In genomic region chr13:74136089-74136658, GRCh38 we compare ENCODE assay signal across 8 cellular contexts. TPM values are rescaled to one million over a fixed set of nuclear protein-coding genes. Genes with fewer than 3 reads are reported as not detected.
A peak's percentile ranks its signal among the peaks of the same experiment; 100 is the strongest.
DNase-seq lines count a peak whose midpoint lies in the region; ATAC-seq and TF ChIP-seq lines count a peak whose summit lies in the region.

No MANE protein-coding gene starts in this region.

- peak overlapping the region; percentile 98 for H3K9ac ChIP-seq in SK-N-SH

- intact Hi-C loops in natural killer cell (cut with micrococcal nuclease), result no loop called here

- H3K9me3 Mint-ChIP-seq in natural killer cell, result no peaks in the 10 kb centered on the region
- H3K9me3 Mint-ChIP-seq in natural killer cell treated with Interleukin-12 subunit alpha and Interleukin-12 subunit beta and Interleukin-15 and Interleukin-18, amount 100 ng/mL, for 72 hours, result no peaks in the 10 kb centered on the region

- H3K4me2 ChIP-seq in SK-N-SH, result peak overlapping the region; percentile 92

- H3K4me1 Mint-ChIP-seq in natural killer cell, result peaks cover 21 to 26% of the 10 kb centered on the region in 2 donors
- peaks cover 24 to 25% of the 10 kb centered on the region in 2 donors for H3K4me1 Mint-ChIP-seq in natural killer cell treated with Interleukin-12 subunit alpha and Interleukin-12 subunit beta and Interleukin-15 and Interleukin-18, amount 100 ng/mL, for 72 hours (ENCODE audit: low read depth in 2 of 2)

- no peaks in the 10 kb centered on the region for H3K9me3 ChIP-seq in SK-N-SH

- H4K20me1 ChIP-seq in SK-N-SH (ENCODE audit: insufficient read depth), result no peaks in the 10 kb centered on the region

- TF ChIP-seq EP300 in SK-N-SH (IDR thresholded peaks at IDR 0.05; ENCODE audit: borderline replicate concordance in 1 of 2, low read depth in 1 of 2, low read length in 1 of 2), result no peak

- H3K27me3 ChIP-seq in SK-N-SH (ENCODE audit: insufficient read depth), result no peaks in the 10 kb centered on the region
- no peaks in the 10 kb centered on the region for H3K27me3 ChIP-seq in layer of hippocampus (ENCODE audit: control insufficient read depth, insufficient read depth, low read length)

- peaks cover 26% of the 10 kb centered on the region for H3K79me2 ChIP-seq in SK-N-SH (ENCODE audit: insufficient read depth)

- peaks cover 17% of the 10 kb centered on the region for H3F3A ChIP-seq in SK-N-SH (replicated peaks; ENCODE audit: insufficient read depth)

- H3K36me3 Mint-ChIP-seq in natural killer cell, result peaks cover 6% of the 10 kb centered on the region
- no peaks in the 10 kb centered on the region for H3K36me3 Mint-ChIP-seq in natural killer cell treated with Interleukin-12 subunit alpha and Interleukin-12 subunit beta and Interleukin-15 and Interleukin-18, amount 100 ng/mL, for 72 hours

- H3K36me3 ChIP-seq in SK-N-SH (replicated peaks in 1 of 2; ENCODE audit: control insufficient read depth in 1 of 2, insufficient read depth in 2 of 2, low read length in 1 of 2), result no peaks in the 10 kb centered on the region

- H3K27ac ChIP-seq in SK-N-SH (ENCODE audit: low read depth in 2 of 2, low read length in 1 of 2) (peak overlapping the region; percentile 92 to 98), layer of hippocampus (ENCODE audit: low read depth, low read length) (peak overlapping the region; percentile 72)

- H3K4me3 ChIP-seq in SK-N-SH (ENCODE audit: low read depth in 2 of 2, low read length in 1 of 2), result peak overlapping the region; percentile 84 to 88

- no peak for ATAC-seq in natural killer cell
- ATAC-seq in natural killer cell treated with Interleukin-12 subunit alpha and Interleukin-12 subunit beta and Interleukin-15 and Interleukin-18, amount 100 ng/mL, for 72 hours, result no peak

- no peak overlapping the region for H3K4me3 Mint-ChIP-seq in natural killer cell
- no peak overlapping the region for H3K4me3 Mint-ChIP-seq in natural killer cell treated with Interleukin-12 subunit alpha and Interleukin-12 subunit beta and Interleukin-15 and Interleukin-18, amount 100 ng/mL, for 72 hours

- peak overlapping the region; percentile 86 for H2AFZ ChIP-seq in SK-N-SH (ENCODE audit: low read depth)

- TF ChIP-seq RAD21 in SK-N-SH (IDR thresholded peaks at IDR 0.05; ENCODE audit: low read length), result peak; percentile 13; the same call in 1 of the 2 replicates

- DNase-seq in natural killer cell, result peak; percentile 34
- DNase-seq in natural killer cell treated with Interleukin-12 subunit alpha and Interleukin-12 subunit beta and Interleukin-15 and Interleukin-18, amount 100 ng/mL, for 72 hours (ENCODE audit: low spot score), result no peak
- peak; percentile 58 for DNase-seq in SK-N-SH
- peak; percentile 56 for DNase-seq in central memory CD4-positive, alpha-beta T cell
- DNase-seq in stimulated activated CD4-positive, alpha-beta T cell treated with anti-CD3 and anti-CD28 coated beads, Interleukin-4, amount 100 ng/mL, for 48 hours (ENCODE audit: low read depth in 2 of 2), result peak; percentile 12 to 40
- no peak for DNase-seq in NCI-H1048 (lab: John Stamatoyannopoulos, UW)
- no peak for DNase-seq in SW 1271 (lab: John Stamatoyannopoulos, UW)

- peaks cover 3 to 9% of the 10 kb centered on the region in 2 experiments; a peak in 3 of 4 replicates for H3K4me1 ChIP-seq in SK-N-SH (ENCODE audit: control insufficient read depth in 1 of 2, insufficient read depth in 2 of 2, low read depth in 1 of 2, low read length in 1 of 2)

- WGBS in SK-N-SH (ENCODE audit: low lambda C conversion rate), result 11% methylated on average over 17 of the region's 27 CpGs

- CTCF ChIA-PET in SK-N-SH (lab: Yijun Ruan, JAX), result interaction anchor here (4.4 kb wide), 1 partner anchor 151 kb away, joined by 37 read pairs; no protein-coding TSS in a partner anchor

- H3K9me2 ChIP-seq in SK-N-SH, result no peaks in the 10 kb centered on the region; the same call in 1 of the 2 replicates

- POLR2A ChIA-PET in SK-N-SH (lab: Yijun Ruan, JAX), result interaction anchor here (0.6 to 2.2 kb wide), 4 partner anchors 151 to 482 kb away, joined by 3 to 19 read pairs (median 6); no protein-coding TSS in a partner anchor

- TF ChIP-seq CTCF in natural killer cell (IDR thresholded peaks at IDR 0.05) (no peak), SK-N-SH (IDR thresholded peaks at IDR 0.05) (peak; percentile 20)

- no peaks in the 10 kb centered on the region for H3K27me3 Mint-ChIP-seq in natural killer cell (ENCODE audit: low read depth in 2 of 2)
- H3K27me3 Mint-ChIP-seq in natural killer cell treated with Interleukin-12 subunit alpha and Interleukin-12 subunit beta and Interleukin-15 and Interleukin-18, amount 100 ng/mL, for 72 hours, result no peaks in the 10 kb centered on the region

- no peak overlapping the region for H3K27ac Mint-ChIP-seq in natural killer cell
- no peak overlapping the region for H3K27ac Mint-ChIP-seq in natural killer cell treated with Interleukin-12 subunit alpha and Interleukin-12 subunit beta and Interleukin-15 and Interleukin-18, amount 100 ng/mL, for 72 hours

TF ChIP-seq in SK-N-SH, 30 proteins besides CTCF, POLR2A, EP300 and RAD21:
- TF ChIP-seq SMC3 (IDR thresholded peaks at IDR 0.05; ENCODE audit: low read depth, low read length) (no peak), FOSL2 (IDR thresholded peaks at IDR 0.05; ENCODE audit: borderline replicate concordance, low read depth) (no peak), MEF2A (IDR thresholded peaks at IDR 0.05; ENCODE audit: borderline replicate concordance, low read depth) (no peak), SIN3A (IDR thresholded peaks at IDR 0.05; ENCODE audit: borderline replicate concordance, low read depth, low read length) (no peak), JUND (IDR thresholded peaks at IDR 0.05) (no peak), CHD2 (IDR thresholded peaks at IDR 0.05; ENCODE audit: low read length, partially characterized antibody) (no peak), PBX3 (IDR thresholded peaks at IDR 0.05) (no peak), YY1 (IDR thresholded peaks at IDR 0.05; ENCODE audit: low read depth) (no peak), USF2 (IDR thresholded peaks at IDR 0.05; ENCODE audit: borderline replicate concordance, low read depth, low read length) (no peak), RCOR1 (IDR thresholded peaks at IDR 0.05; ENCODE audit: low read length) (no peak), FOXJ3 (CRISPR knock-in tag; IDR thresholded peaks at IDR 0.05) (no peak)
- TF ChIP-seq, protein P1, sequence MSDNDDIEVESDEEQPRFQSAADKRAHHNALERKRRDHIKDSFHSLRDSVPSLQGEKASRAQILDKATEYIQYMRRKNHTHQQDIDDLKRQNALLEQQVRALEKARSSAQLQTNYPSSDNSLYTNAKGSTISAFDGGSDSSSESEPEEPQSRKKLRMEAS (IDR thresholded peaks at IDR 0.05; ENCODE audit: low read depth), result no peak
- TF ChIP-seq, protein P2, sequence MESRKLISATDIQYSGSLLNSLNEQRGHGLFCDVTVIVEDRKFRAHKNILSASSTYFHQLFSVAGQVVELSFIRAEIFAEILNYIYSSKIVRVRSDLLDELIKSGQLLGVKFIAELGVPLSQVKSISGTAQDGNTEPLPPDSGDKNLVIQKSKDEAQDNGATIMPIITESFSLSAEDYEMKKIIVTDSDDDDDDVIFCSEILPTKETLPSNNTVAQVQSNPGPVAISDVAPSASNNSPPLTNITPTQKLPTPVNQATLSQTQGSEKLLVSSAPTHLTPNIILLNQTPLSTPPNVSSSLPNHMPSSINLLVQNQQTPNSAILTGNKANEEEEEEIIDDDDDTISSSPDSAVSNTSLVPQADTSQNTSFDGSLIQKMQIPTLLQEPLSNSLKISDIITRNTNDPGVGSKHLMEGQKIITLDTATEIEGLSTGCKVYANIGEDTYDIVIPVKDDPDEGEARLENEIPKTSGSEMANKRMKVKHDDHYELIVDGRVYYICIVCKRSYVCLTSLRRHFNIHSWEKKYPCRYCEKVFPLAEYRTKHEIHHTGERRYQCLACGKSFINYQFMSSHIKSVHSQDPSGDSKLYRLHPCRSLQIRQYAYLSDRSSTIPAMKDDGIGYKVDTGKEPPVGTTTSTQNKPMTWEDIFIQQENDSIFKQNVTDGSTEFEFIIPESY (IDR thresholded peaks at IDR 0.05; ENCODE audit: borderline replicate concordance, low read depth), result no peak
- TF ChIP-seq, protein P3, sequence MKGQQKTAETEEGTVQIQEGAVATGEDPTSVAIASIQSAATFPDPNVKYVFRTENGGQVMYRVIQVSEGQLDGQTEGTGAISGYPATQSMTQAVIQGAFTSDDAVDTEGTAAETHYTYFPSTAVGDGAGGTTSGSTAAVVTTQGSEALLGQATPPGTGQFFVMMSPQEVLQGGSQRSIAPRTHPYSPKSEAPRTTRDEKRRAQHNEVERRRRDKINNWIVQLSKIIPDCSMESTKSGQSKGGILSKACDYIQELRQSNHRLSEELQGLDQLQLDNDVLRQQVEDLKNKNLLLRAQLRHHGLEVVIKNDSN (IDR thresholded peaks at IDR 0.05; ENCODE audit: borderline replicate concordance, low read depth), result no peak

RNA-seq across cellular contexts. Expression of gene KLF12, which starts 2.0 kb away (rescaled TPM):
- total RNA-seq in natural killer cell, result 100 to 1,000 TPM; 104 to 119 (median 108) TPM
- total RNA-seq in natural killer cell treated with Interleukin-12 subunit alpha and Interleukin-12 subunit beta and Interleukin-15 and Interleukin-18, amount 100 ng/mL, for 72 hours, result 10 to 100 TPM; 11.5 to 16.0 TPM
- 2.4 and 3.1 TPM in 2 replicates for polyA plus RNA-seq in SK-N-SH (2012; rRNA removed)
- polyA plus RNA-seq in SK-N-SH (2012; cell fraction: cytosol; rRNA removed), result 3.2 and 3.3 TPM in 2 replicates
- 4.3 and 6.0 TPM in 2 replicates for polyA plus RNA-seq in SK-N-SH (2012; cell fraction: nucleus; rRNA removed)

Comparison
In these comparisons a context has a peak if more than half of its experiments do, and no peak if none do; other contexts are left out.
1. DNase-seq: peak in natural killer cell (single experiment), SK-N-SH (single experiment), central memory CD4-positive, alpha-beta T cell (single experiment) and stimulated activated CD4-positive, alpha-beta T cell treated with anti-CD3 and anti-CD28 coated beads, Interleukin-4, amount 100 ng/mL, for 48 hours (2 of 2); none in natural killer cell treated with Interleukin-12 subunit alpha and Interleukin-12 subunit beta and Interleukin-15 and Interleukin-18, amount 100 ng/mL, for 72 hours (single experiment), NCI-H1048 (single experiment) and SW 1271 (0 of 2).
2. RNA of gene KLF12, which starts 2.0 kb away (total RNA-seq): 104 to 119 TPM in natural killer cell; 11.5 to 16.0 TPM in natural killer cell treated with Interleukin-12 subunit alpha and Interleukin-12 subunit beta and Interleukin-15 and Interleukin-18, amount 100 ng/mL, for 72 hours; every median in the first group is over 4 times any median in the second.